In the genomic region with DNA sequence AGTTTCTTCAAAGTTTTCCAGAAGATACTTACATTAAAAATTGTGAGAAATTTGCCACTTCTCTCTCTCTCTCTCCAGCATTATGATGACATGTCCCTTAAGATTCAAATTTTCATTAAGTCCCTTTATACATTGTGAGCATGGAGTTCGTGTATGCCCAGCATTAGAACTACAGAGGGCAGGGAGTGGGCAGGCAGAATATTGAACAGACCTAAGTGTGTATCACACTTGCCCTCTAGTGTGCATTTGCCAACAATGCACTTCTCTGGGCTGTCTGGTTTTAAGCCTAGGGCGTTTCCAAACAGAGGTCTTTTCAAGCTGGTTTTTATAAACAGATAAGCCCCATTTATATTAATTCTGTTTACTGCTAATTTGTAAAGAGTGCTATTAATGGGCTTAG, we compare ENCODE assay signal across 8 cellular contexts. TPM values are rescaled to one million over a fixed set of nuclear protein-coding genes. Genes with fewer than 3 reads are reported as not detected.
DNase-seq lines count a peak whose midpoint lies in the region; ATAC-seq and TF ChIP-seq lines count a peak whose summit lies in the region.

No MANE protein-coding gene starts in this region.

- H3K27me3 ChIP-seq in ascending aorta = no peaks in the 10 kb centered on the region

- H3K27ac Mint-ChIP-seq in stimulated activated naive B cell treated with anti-CD40 and anti-IgM and Interleukin-4, amounts not matched to agents 10 μg/mL and 1 μg/mL and 100 μg/mL, for 72 hours = no peak overlapping the region

- no peaks in the 10 kb centered on the region for H3K36me3 Mint-ChIP-seq in stimulated activated naive B cell treated with anti-CD40 and anti-IgM and Interleukin-4, amounts not matched to agents 10 μg/mL and 1 μg/mL and 100 μg/mL, for 72 hours

- peaks cover 13 to 19% of the 10 kb centered on the region in 2 donors for H3K36me3 ChIP-seq in ascending aorta

- no peak overlapping the region for H3K4me3 Mint-ChIP-seq in stimulated activated naive B cell treated with anti-CD40 and anti-IgM and Interleukin-4, amounts not matched to agents 10 μg/mL and 1 μg/mL and 100 μg/mL, for 72 hours

- H3K27ac ChIP-seq in ascending aorta = no peak overlapping the region

- H3K9me3 Mint-ChIP-seq in stimulated activated naive B cell treated with anti-CD40 and anti-IgM and Interleukin-4, amounts not matched to agents 10 μg/mL and 1 μg/mL and 100 μg/mL, for 72 hours = no peaks in the 10 kb centered on the region

- no peaks in the 10 kb centered on the region for H3K4me1 ChIP-seq in ascending aorta

- intact Hi-C loops in ascending aorta (cut with DNase I) = loop anchor here (5.0 kb wide), 1 partner anchor 972 kb away; no protein-coding TSS in a partner anchor

- in situ Hi-C loops in Caki2 (cut with HindIII; ENCODE audit: low pct_unique_long_range_greater_than_20kb, low sequenced_read_pairs) = no loop called here

- H3K4me3 ChIP-seq in ascending aorta = no peak overlapping the region

- DNase-seq in Caki2 (ENCODE audit: low read depth) (peak; percentile 25), NCI-H1694 (lab: John Stamatoyannopoulos, UW) (peak; percentile 12), ascending aorta (ENCODE audit: low spot score in 2 of 2) (peak in 1 of 2 donors; percentile 68), hepatic stellate cell (ENCODE audit: low spot score) (peak; percentile 28), activated gamma-delta T cell (lab: John Stamatoyannopoulos, UW) (no peak)
- no peak for DNase-seq in stimulated activated naive B cell treated with anti-CD40 and anti-IgM and Interleukin-4, amounts not matched to agents 10 μg/mL and 1 μg/mL and 100 μg/mL, for 72 hours

- peaks cover 0 to 1% of the 10 kb centered on the region in 2 donors for H3K4me1 Mint-ChIP-seq in stimulated activated naive B cell treated with anti-CD40 and anti-IgM and Interleukin-4, amounts not matched to agents 10 μg/mL and 1 μg/mL and 100 μg/mL, for 72 hours

- ATAC-seq in GM18858 (IDR thresholded peaks at IDR 0.05; ENCODE audit: unreplicated experiment) = peak; percentile 95
- peak; percentile 98 for ATAC-seq in HG02885 (IDR thresholded peaks at IDR 0.05; ENCODE audit: poor library complexity, unreplicated experiment)
- peak; percentile 88 to 96 for ATAC-seq in stimulated activated naive B cell treated with anti-CD40 and anti-IgM and Interleukin-4, amounts not matched to agents 10 μg/mL and 1 μg/mL and 100 μg/mL, for 72 hours (replicated peaks)

- TF ChIP-seq CTCF in ascending aorta (IDR thresholded peaks at IDR 0.05) = peak; percentile 46 to 71 (median 55)

- peaks cover 6 to 11% of the 10 kb centered on the region in 2 donors for H3K27me3 Mint-ChIP-seq in stimulated activated naive B cell treated with anti-CD40 and anti-IgM and Interleukin-4, amounts not matched to agents 10 μg/mL and 1 μg/mL and 100 μg/mL, for 72 hours

- H3K9me3 ChIP-seq in ascending aorta = no peaks in the 10 kb centered on the region

RNA-seq across cellular contexts. Expression of gene CMSS1, which starts 28.3 kb away (rescaled TPM):
- 36.5 and 49.1 TPM in 2 replicates for total RNA-seq in Caki2 (2014; rRNA removed; shearing (Covaris generic); ENCODE audit: low replicate concordance)
- 9.2 TPM for total RNA-seq in ascending aorta

Comparison
In these comparisons a context has a peak if more than half of its experiments do, and no peak if none do; other contexts are left out.
1. DNase-seq: peak in Caki2 (single experiment), NCI-H1694 (single experiment) and hepatic stellate cell (single experiment); none in stimulated activated naive B cell treated with anti-CD40 and anti-IgM and Interleukin-4, amounts not matched to agents 10 μg/mL and 1 μg/mL and 100 μg/mL, for 72 hours (single experiment) and activated gamma-delta T cell (single experiment).
2. Peak in every context shown above with its lines, with median percentiles within 50 percentile points of each other: ATAC-seq.